In genomic region chr1:20470174-20470573, GRCh38 we compare ENCODE assay signal across 1 cellular context.
TF ChIP-seq lines count a peak whose summit lies in the region.

No MANE protein-coding gene starts in this region.

TF ChIP-seq in K562, 482 proteins besides CTCF, POLR2A, EP300 and RAD21:
- TF ChIP-seq E4F1 (CRISPR knock-in tag; IDR thresholded peaks at IDR 0.05; ENCODE audit: borderline replicate concordance) = no peak
- TF ChIP-seq NFIC (IDR thresholded peaks at IDR 0.05) = peak; percentile 75
